Comparison of ENCODE assay signal across 8 cellular contexts in genomic region chr5:97163360-97163764, GRCh38. TPM values are rescaled to one million over a fixed set of nuclear protein-coding genes. Genes with fewer than 3 reads are reported as not detected.
DNase-seq lines count a peak whose midpoint lies in the region; ATAC-seq and TF ChIP-seq lines count a peak whose summit lies in the region.

No MANE protein-coding gene starts in this region.

- H3K79me2 ChIP-seq in GM23338 (replicated peaks; ENCODE audit: insufficient read depth), result no peaks in the 10 kb centered on the region

- H3K4me3 ChIP-seq in naive thymus-derived CD4-positive, alpha-beta T cell (ENCODE audit: low read length), result no peak overlapping the region
- H3K4me3 ChIP-seq in GM23338, result no peak overlapping the region

- H4K20me1 ChIP-seq in GM23338 (replicated peaks; ENCODE audit: insufficient read depth), result no peaks in the 10 kb centered on the region; the same call in 1 of the 2 replicates

- peak; percentile 63 for ATAC-seq in naive thymus-derived CD4-positive, alpha-beta T cell
- ATAC-seq in HG02571 (IDR thresholded peaks at IDR 0.05; ENCODE audit: unreplicated experiment) (no peak), HG02610 (IDR thresholded peaks at IDR 0.05; ENCODE audit: unreplicated experiment) (no peak), GM23338 (no peak)

- H3K36me3 Mint-ChIP-seq in naive thymus-derived CD4-positive, alpha-beta T cell, result peaks cover 5 to 46% (median 26%) of the 10 kb centered on the region in 5 donors
- H3K36me3 Mint-ChIP-seq in GM23338 (ENCODE audit: low read depth), result peaks cover 67% of the 10 kb centered on the region

- no peaks in the 10 kb centered on the region for H3K9me2 ChIP-seq in GM23338 (ENCODE audit: insufficient read depth)

- H3F3A ChIP-seq in GM23338 (replicated peaks; ENCODE audit: low read depth), result no peaks in the 10 kb centered on the region

- CTCF ChIA-PET in naive thymus-derived CD4-positive, alpha-beta T cell (lab: Charles Lee), result interaction anchor here (0.5 to 4.7 kb wide), 13 partner anchors 17 to 549 kb away, joined by 3 to 109 read pairs (median 4); partner anchors contain the start of gene LNPEP

- H3K27me3 ChIP-seq in naive thymus-derived CD4-positive, alpha-beta T cell (ENCODE audit: control insufficient read depth in 2 of 2, insufficient read depth in 2 of 2, low read length in 2 of 2), result no peaks in the 10 kb centered on the region
- no peaks in the 10 kb centered on the region for H3K27me3 ChIP-seq in GM23338 (ENCODE audit: insufficient read depth)

- H3K9me3 ChIP-seq in naive thymus-derived CD4-positive, alpha-beta T cell (ENCODE audit: control insufficient read depth in 2 of 3, low read length in 3 of 3), result no peaks in the 10 kb centered on the region

- H3K27ac ChIP-seq in naive thymus-derived CD4-positive, alpha-beta T cell (ENCODE audit: low read depth, low read length), result no peak overlapping the region
- H3K27ac ChIP-seq in GM23338 (ENCODE audit: low read depth), result no peak overlapping the region

- peak overlapping the region in 1 of 9 donors; percentile 32 for H3K27ac Mint-ChIP-seq in naive thymus-derived CD4-positive, alpha-beta T cell
- no peak overlapping the region for H3K27ac Mint-ChIP-seq in GM23338

- POLR2A ChIA-PET in naive thymus-derived CD4-positive, alpha-beta T cell (lab: Charles Lee), result no interaction called here

- no peak overlapping the region for H3K4me2 ChIP-seq in GM23338

- no peaks in the 10 kb centered on the region for H3K27me3 Mint-ChIP-seq in naive thymus-derived CD4-positive, alpha-beta T cell
- no peaks in the 10 kb centered on the region for H3K27me3 Mint-ChIP-seq in GM23338 (ENCODE audit: insufficient read depth, low read depth, poor library complexity)

- DNase-seq in DMS53 treated with DMSO at 0.1 percent for 48 hours (lab: John Stamatoyannopoulos, UW; ENCODE audit: unreplicated experiment) (peak; percentile 52), cerebellum (ENCODE audit: low spot score) (peak; percentile 23), GM23338 (ENCODE audit: low spot score) (no peak), COLO829 (ENCODE audit: low spot score) (no peak)
- peak in 5 of 9 donors; percentile 33 to 49 (median 44) for DNase-seq in naive thymus-derived CD4-positive, alpha-beta T cell

- intact Hi-C loops in naive thymus-derived CD4-positive, alpha-beta T cell (cut with micrococcal nuclease), result loop anchor here (1.0 to 5.0 kb wide), 7 partner anchors 69 to 821 kb away; partner anchors contain the start of genes CAST (in 1 of the 2), ERAP1 (in 1 of the 2) and LNPEP (in 1 of the 2)

- no peaks in the 10 kb centered on the region for H3K4me1 ChIP-seq in naive thymus-derived CD4-positive, alpha-beta T cell (ENCODE audit: control insufficient read depth in 2 of 2, insufficient read depth in 2 of 2, low read length in 2 of 2)
- no peaks in the 10 kb centered on the region for H3K4me1 ChIP-seq in GM23338 (ENCODE audit: insufficient read depth)

- no peak overlapping the region for H2AFZ ChIP-seq in GM23338

- H3K4me3 Mint-ChIP-seq in naive thymus-derived CD4-positive, alpha-beta T cell, result no peak overlapping the region
- H3K4me3 Mint-ChIP-seq in GM23338, result no peak overlapping the region

- peaks cover 0 to 9% (median 3%) of the 10 kb centered on the region in 11 donors for H3K9me3 Mint-ChIP-seq in naive thymus-derived CD4-positive, alpha-beta T cell
- H3K9me3 Mint-ChIP-seq in GM23338, result peaks cover 5% of the 10 kb centered on the region; the same call in 2 of the 3 replicates

- peaks cover 0 to 42% (median 0%) of the 10 kb centered on the region in 3 experiments for H3K36me3 ChIP-seq in naive thymus-derived CD4-positive, alpha-beta T cell (ENCODE audit: control insufficient read depth in 2 of 3, insufficient read depth in 3 of 3, low read length in 3 of 3)
- H3K36me3 ChIP-seq in GM23338 (ENCODE audit: insufficient read depth), result peaks cover 26% of the 10 kb centered on the region

- TF ChIP-seq CTCF in LNCAP (IDR thresholded peaks at IDR 0.05) (peak; percentile 65), GM23338 (conservative IDR thresholded peaks at IDR 0.05; ENCODE audit: low read depth in 2 of 2) (peak in 1 of 2 experiments; percentile 80; a peak in 3 of 4 replicates)

- H3K4me1 Mint-ChIP-seq in naive thymus-derived CD4-positive, alpha-beta T cell, result peaks cover 0 to 24% (median 18%) of the 10 kb centered on the region in 7 donors
- H3K4me1 Mint-ChIP-seq in GM23338, result no peaks in the 10 kb centered on the region

TF ChIP-seq in GM23338, 12 proteins besides CTCF, POLR2A, EP300 and RAD21:
- TF ChIP-seq JUNB (IDR thresholded peaks at IDR 0.05; ENCODE audit: unreplicated experiment) (no peak), REST (IDR thresholded peaks at IDR 0.05; ENCODE audit: unreplicated experiment) (no peak), EZH2 (IDR thresholded peaks at IDR 0.05; ENCODE audit: low read depth, unreplicated experiment) (no peak), NANOG (IDR thresholded peaks at IDR 0.05; ENCODE audit: borderline replicate concordance) (no peak), ZNF114 (CRISPR knock-in tag; IDR thresholded peaks at IDR 0.05) (no peak), ZNF331 (CRISPR knock-in tag; IDR thresholded peaks at IDR 0.05; ENCODE audit: low read depth) (no peak), ETS1 (IDR thresholded peaks at IDR 0.05) (no peak), STAT1 (IDR thresholded peaks at IDR 0.05; ENCODE audit: unreplicated experiment) (no peak)

RNA-seq across cellular contexts. Expression of gene RIOK2, which starts 19.7 kb away (rescaled TPM):
- total RNA-seq in cerebellum, result 19.3 TPM
- total RNA-seq in naive thymus-derived CD4-positive, alpha-beta T cell, result 10 to 100 TPM; 18.8 to 36.0 (median 28.5) TPM
- polyA plus RNA-seq in naive thymus-derived CD4-positive, alpha-beta T cell, result 10 to 100 TPM; 23.3 to 28.2 TPM
- total RNA-seq in GM23338 (2014; rRNA removed; shearing (Covaris generic)), result 22.9 and 24.0 TPM in 2 replicates
- polyA plus RNA-seq in GM23338 (2016; fragmentation: Nextera tagmentation; extraction: Ambion mirVana), result 44.9 and 47.6 TPM in 2 replicates

RNA-seq across cellular contexts. Expression of gene LIX1, which starts 21.0 kb away (rescaled TPM):
- total RNA-seq in cerebellum, result 5.4 TPM
- total RNA-seq in naive thymus-derived CD4-positive, alpha-beta T cell, result not detected
- not detected for polyA plus RNA-seq in naive thymus-derived CD4-positive, alpha-beta T cell
- not detected in 2 replicates for total RNA-seq in GM23338 (2014; rRNA removed; shearing (Covaris generic))
- 0.13 and 0.16 TPM in 2 replicates for polyA plus RNA-seq in GM23338 (2016; fragmentation: Nextera tagmentation; extraction: Ambion mirVana)

Comparison
In these comparisons a context has a peak if more than half of its experiments do, and no peak if none do; other contexts are left out.
1. DNase-seq: peak in DMS53 treated with DMSO at 0.1 percent for 48 hours (single experiment), cerebellum (single experiment) and naive thymus-derived CD4-positive, alpha-beta T cell (5 of 9); none in GM23338 (single experiment) and COLO829 (single experiment).